Comparison of ENCODE assay signal across 12 cellular contexts in genomic region chr22:41825376-41825775, GRCh38. TPM values are rescaled to one million over a fixed set of nuclear protein-coding genes. Genes with fewer than 3 reads are reported as not detected.
DNase-seq lines count a peak whose midpoint lies in the region; ATAC-seq and TF ChIP-seq lines count a peak whose summit lies in the region.
"Had no signal": no experiment of that assay in that cellular context is flagged by ENCODE, and none has a peak within 500 bp of the region (broad histone marks: within the 10 kb centered on the region; RNA-seq: fewer than 3 reads in every experiment).

No MANE protein-coding gene starts in this region.

- intact Hi-C loops in activated naive CD4-positive, alpha-beta T cell treated with anti-CD3 and anti-CD28 coated beads for 36 hours (cut with micrococcal nuclease), result no loop called here
- intact Hi-C loops in ascending aorta (cut with DNase I), result no loop called here
- intact Hi-C loops in tibial artery (cut with DNase I; ENCODE audit: low total_unique reads), result loop anchor here (5.0 kb wide), 1 partner anchor 122 kb away; the partner anchor contains the start of gene CENPM

- H3K9me3 ChIP-seq in ascending aorta (no peaks in the 10 kb centered on the region), tibial artery (no peaks in the 10 kb centered on the region)

- H3K27me3 ChIP-seq in ascending aorta (no peaks in the 10 kb centered on the region), tibial artery (no peaks in the 10 kb centered on the region)

- no peaks in the 10 kb centered on the region for H3K27me3 Mint-ChIP-seq in activated naive CD4-positive, alpha-beta T cell treated with anti-CD3 and anti-CD28 coated beads for 36 hours (ENCODE audit: low read depth)

- peaks cover 9% of the 10 kb centered on the region for H3K36me3 Mint-ChIP-seq in activated naive CD4-positive, alpha-beta T cell treated with anti-CD3 and anti-CD28 coated beads for 36 hours (ENCODE audit: low read depth)

- H3K4me1 Mint-ChIP-seq in activated naive CD4-positive, alpha-beta T cell treated with anti-CD3 and anti-CD28 coated beads for 36 hours (ENCODE audit: low read depth), result peaks cover 35% of the 10 kb centered on the region

- CTCF ChIA-PET in activated naive CD4-positive, alpha-beta T cell treated with anti-CD3 and anti-CD28 coated beads for 36 hours (lab: Charles Lee), result no interaction called here

- peaks cover 2% of the 10 kb centered on the region for H3K9me3 Mint-ChIP-seq in activated naive CD4-positive, alpha-beta T cell treated with anti-CD3 and anti-CD28 coated beads for 36 hours

- no peak for DNase-seq in activated naive CD4-positive, alpha-beta T cell treated with anti-CD3 and anti-CD28 coated beads for 36 hours
- no peak for DNase-seq in activated naive CD4-positive, alpha-beta T cell treated with Interleukin-2 at 50 U/mL for 16 hours
- DNase-seq in ascending aorta (ENCODE audit: low spot score in 2 of 2) (no peak), lung microvascular endothelial cell (ENCODE audit: low read depth in 2 of 2) (peak; percentile 20 to 60), tibial artery (no peak), GM19238 (ENCODE audit: insufficient read length, low spot score) (no peak)
- DNase-seq: ACHN; activated CD4-positive, alpha-beta T cell treated with anti-CD3 and anti-CD28 coated beads for 1 hour; NCI-H526; SHP77 had no signal

- H3K4me1 ChIP-seq in ascending aorta, result no peaks in the 10 kb centered on the region
- peaks cover 0 to 20% (median 6%) of the 10 kb centered on the region in 4 donors for H3K4me1 ChIP-seq in tibial artery

- H3K27ac ChIP-seq in ascending aorta (peak overlapping the region; percentile 32 to 34), tibial artery (peak overlapping the region; percentile 21 to 27)

- no peak overlapping the region for H3K4me3 Mint-ChIP-seq in activated naive CD4-positive, alpha-beta T cell treated with anti-CD3 and anti-CD28 coated beads for 36 hours

- no peak for TF ChIP-seq CTCF in ascending aorta (IDR thresholded peaks at IDR 0.05)
- no peak for TF ChIP-seq CTCF in tibial artery (IDR thresholded peaks at IDR 0.05)

- H3K36me3 ChIP-seq in ascending aorta (no peaks in the 10 kb centered on the region), tibial artery (peaks cover 0 to 13% (median 0%) of the 10 kb centered on the region in 3 donors)

- ATAC-seq in esophagus mucosa, result no peak
- ATAC-seq in GM18867 (IDR thresholded peaks at IDR 0.05; ENCODE audit: unreplicated experiment), result no peak

- peak overlapping the region; percentile 22 for H3K27ac Mint-ChIP-seq in activated naive CD4-positive, alpha-beta T cell treated with anti-CD3 and anti-CD28 coated beads for 36 hours

- H3K4me3 ChIP-seq in ascending aorta (no peak overlapping the region), tibial artery (no peak overlapping the region)

RNA-seq across cellular contexts. Expression of gene SREBF2, which starts 7.5 kb away (rescaled TPM):
- total RNA-seq in activated naive CD4-positive, alpha-beta T cell treated with anti-CD3 and anti-CD28 coated beads for 36 hours, result 100 to 1,000 TPM; 143 to 147 TPM
- total RNA-seq in ascending aorta, result 46.1 TPM
- 36.4 and 47.2 TPM in 2 replicates for total RNA-seq in lung microvascular endothelial cell
- total RNA-seq in esophagus mucosa, result 131 TPM

RNA-seq across cellular contexts. Expression of gene CCDC134, which starts 24.9 kb away (rescaled TPM):
- 10 to 100 TPM; 17.0 to 19.3 TPM for total RNA-seq in activated naive CD4-positive, alpha-beta T cell treated with anti-CD3 and anti-CD28 coated beads for 36 hours
- total RNA-seq in ascending aorta (6.4 TPM), lung microvascular endothelial cell (2.4 and 4.8 TPM in 2 replicates), esophagus mucosa (6.9 TPM)

Comparison
In these comparisons a context has a peak if more than half of its experiments do, and no peak if none do; other contexts are left out.
1. DNase-seq: peak in lung microvascular endothelial cell (2 of 2); none in activated naive CD4-positive, alpha-beta T cell treated with anti-CD3 and anti-CD28 coated beads for 36 hours (single experiment), activated naive CD4-positive, alpha-beta T cell treated with Interleukin-2 at 50 U/mL for 16 hours (single experiment), ascending aorta (0 of 2), tibial artery (0 of 2) and GM19238 (single experiment).